24 cellular contexts compared by ENCODE assay signal in genomic region chr1:209386156-209386555, GRCh38.
"Had no signal": no experiment of that assay in that cellular context is flagged by ENCODE, and none has a peak within 500 bp of the region (broad histone marks: within the 10 kb centered on the region; RNA-seq: fewer than 3 reads in every experiment).

No MANE protein-coding gene starts in this region.

- H3K36me3 ChIP-seq: ascending aorta had no signal

- H3K27ac ChIP-seq: ascending aorta, body of pancreas had no signal

- H3K4me3 Mint-ChIP-seq: activated B cell treated with CpG ODN at 0.5 μM for 24 hours; activated CD4-positive, alpha-beta T cell treated with anti-CD3 and anti-CD28 coated beads, Interleukin-2, amount 10 ng/mL, durations not matched to agents 24 days and 14 days; activated CD8-positive, alpha-beta memory T cell treated with anti-CD3 and anti-CD28 coated beads, Interleukin-2, amount 10 ng/mL, durations not matched to agents 7 days and 5 days; activated naive CD8-positive, alpha-beta T cell treated with anti-CD3 and anti-CD28 coated beads, Interleukin-2, amount 50 U/mL, for 24 hours; activated T-cell treated with anti-CD3 and anti-CD28 coated beads, Interleukin-2, amount 50 U/mL, for 4 hours; central memory CD8-positive, alpha-beta T cell; T-helper 1 cell treated with Interleukin-12 subunit alpha and Interleukin-12 subunit beta and Interleukin-4 antibody, amounts not matched to agents 30 μg/mL and 1 μg/mL, for 36 hours had no signal

- H3K9me3 Mint-ChIP-seq: activated B cell treated with CpG ODN at 0.5 μM for 24 hours; activated CD4-positive, alpha-beta T cell treated with anti-CD3 and anti-CD28 coated beads, Interleukin-2, amount 10 ng/mL, durations not matched to agents 24 days and 14 days; activated naive CD4-positive, alpha-beta T cell treated with anti-CD3 and anti-CD28 coated beads, Interleukin-2, amount 50 U/mL, for 72 hours; activated naive CD8-positive, alpha-beta T cell treated with anti-CD3 and anti-CD28 coated beads, Interleukin-2, amount 50 U/mL, for 24 hours; activated T-cell treated with anti-CD3 and anti-CD28 coated beads, Interleukin-2, amount 50 U/mL, for 4 hours; central memory CD8-positive, alpha-beta T cell; T-helper 1 cell treated with Interleukin-12 subunit alpha and Interleukin-12 subunit beta and Interleukin-4 antibody, amounts not matched to agents 30 μg/mL and 1 μg/mL, for 36 hours had no signal

- FAIRE-seq: RCC 7860 had no signal

- H3K36me3 Mint-ChIP-seq: activated CD8-positive, alpha-beta memory T cell treated with anti-CD3 and anti-CD28 coated beads, Interleukin-2, amount 10 ng/mL, durations not matched to agents 7 days and 5 days; activated naive CD4-positive, alpha-beta T cell treated with anti-CD3 and anti-CD28 coated beads, Interleukin-2, amount 50 U/mL, for 72 hours had no signal

- H3K27ac Mint-ChIP-seq: activated B cell treated with CpG ODN at 0.5 μM for 24 hours; activated CD4-positive, alpha-beta T cell treated with anti-CD3 and anti-CD28 coated beads, Interleukin-2, amount 10 ng/mL, durations not matched to agents 24 days and 14 days; activated CD8-positive, alpha-beta memory T cell treated with anti-CD3 and anti-CD28 coated beads, Interleukin-2, amount 10 ng/mL, durations not matched to agents 7 days and 5 days; activated naive CD4-positive, alpha-beta T cell treated with anti-CD3 and anti-CD28 coated beads, Interleukin-2, amount 50 U/mL, for 72 hours; activated naive CD8-positive, alpha-beta T cell treated with anti-CD3 and anti-CD28 coated beads, Interleukin-2, amount 50 U/mL, for 24 hours; T-helper 1 cell treated with Interleukin-12 subunit alpha and Interleukin-12 subunit beta and Interleukin-4 antibody, amounts not matched to agents 30 μg/mL and 1 μg/mL, for 36 hours had no signal

- H3K27me3 ChIP-seq: ascending aorta, body of pancreas had no signal

- H3K4me1 Mint-ChIP-seq: activated B cell treated with CpG ODN at 0.5 μM for 24 hours; activated CD4-positive, alpha-beta T cell treated with anti-CD3 and anti-CD28 coated beads, Interleukin-2, amount 10 ng/mL, durations not matched to agents 24 days and 14 days; activated CD8-positive, alpha-beta memory T cell treated with anti-CD3 and anti-CD28 coated beads, Interleukin-2, amount 10 ng/mL, durations not matched to agents 7 days and 5 days; activated naive CD8-positive, alpha-beta T cell treated with anti-CD3 and anti-CD28 coated beads, Interleukin-2, amount 50 U/mL, for 24 hours; central memory CD8-positive, alpha-beta T cell had no signal

- H3K9me3 ChIP-seq: ascending aorta, body of pancreas had no signal

- DNase-seq: activated B cell treated with CpG ODN at 0.5 μM for 24 hours; activated CD4-positive, alpha-beta T cell treated with anti-CD3 and anti-CD28 coated beads for 1 hour; activated CD4-positive, alpha-beta T cell treated with anti-CD3 and anti-CD28 coated beads, Interleukin-2, amount 10 ng/mL, durations not matched to agents 24 days and 14 days; activated CD4-positive, alpha-beta T cell treated with anti-CD3 and anti-CD28 coated beads, Interleukin-2, amount 50 U/mL, for 48 hours; activated CD8-positive, alpha-beta memory T cell treated with anti-CD3 and anti-CD28 coated beads, Interleukin-2, amount 10 ng/mL, durations not matched to agents 7 days and 5 days; activated effector memory CD4-positive, alpha-beta T cell treated with anti-CD3 and anti-CD28 coated beads, Interleukin-2, amount 50 U/mL, for 16 hours; activated naive CD4-positive, alpha-beta T cell treated with Interleukin-2 at 50 U/mL for 16 hours; activated naive CD8-positive, alpha-beta T cell treated with anti-CD3 and anti-CD28 coated beads, Interleukin-2, amount 50 U/mL, for 24 hours; activated T-cell treated with anti-CD3 and anti-CD28 coated beads, Interleukin-2, amount 50 U/mL, for 4 hours; amniotic stem cell; body of pancreas; MM.1S; NCI-H1105 treated with DMSO at 0.1 percent for 48 hours; NCI-H1436 treated with DMSO at 0.1 percent for 48 hours; NCI-H187 treated with DMSO at 0.1 percent for 48 hours; NCI-H2081 treated with DMSO at 0.1 percent for 48 hours; NCI-H446; NCI-H524; SHP77 treated with DMSO at 0.1 percent for 48 hours had no signal

- H3K4me1 ChIP-seq: ascending aorta, body of pancreas had no signal

- H3K27me3 Mint-ChIP-seq: activated B cell treated with CpG ODN at 0.5 μM for 24 hours; activated CD8-positive, alpha-beta memory T cell treated with anti-CD3 and anti-CD28 coated beads, Interleukin-2, amount 10 ng/mL, durations not matched to agents 7 days and 5 days; central memory CD8-positive, alpha-beta T cell had no signal

- H3K4me3 ChIP-seq: ascending aorta, body of pancreas had no signal

- ATAC-seq: activated CD8-positive, alpha-beta memory T cell treated with anti-CD3 and anti-CD28 coated beads, Interleukin-2, amount 10 ng/mL, durations not matched to agents 7 days and 5 days; activated naive CD4-positive, alpha-beta T cell treated with anti-CD3 and anti-CD28 coated beads, Interleukin-2, amount 50 U/mL, for 72 hours; activated naive CD8-positive, alpha-beta T cell treated with anti-CD3 and anti-CD28 coated beads, Interleukin-2, amount 50 U/mL, for 24 hours; activated T-cell treated with anti-CD3 and anti-CD28 coated beads, Interleukin-2, amount 50 U/mL, for 4 hours; body of pancreas had no signal
